In genomic region chrX:151710457-151710856, GRCh38 we compare ENCODE assay signal across 35 cellular contexts. TPM values are rescaled to one million over a fixed set of nuclear protein-coding genes. Genes with fewer than 3 reads are reported as not detected.
"Had no signal": no experiment of that assay in that cellular context is flagged by ENCODE, and none has a peak within 500 bp of the region (broad histone marks: within the 10 kb centered on the region; RNA-seq: fewer than 3 reads in every experiment).

No MANE protein-coding gene starts in this region.

- DNase-seq: islet precursor cell; left ventricle myocardium inferior; mesendoderm; naive thymus-derived CD4-positive, alpha-beta T cell; nephron progenitor cell; occipital lobe; right lobe of liver; stimulated activated CD4-positive, alpha-beta T cell treated with anti-CD3 and anti-CD28 coated beads, Interleukin-1b, Interleukin-23, amount 100 ng/mL, for 48 hours; stimulated activated CD4-positive, alpha-beta T cell treated with anti-CD3 and anti-CD28 coated beads, Interleukin-2, amount 100 ng/mL, for 48 hours; stimulated activated CD4-positive, alpha-beta T cell treated with anti-CD3 and anti-CD28 coated beads, Interleukin-4, amount 100 ng/mL, for 4 hours; stimulated activated CD8-positive, alpha-beta memory T cell treated with anti-CD3 and anti-CD28 coated beads, Interleukin-4, amount 100 ng/mL, for 48 hours; stimulated activated naive CD4-positive, alpha-beta T cell treated with Interleukin-2 at 50 U/mL for 16 hours; stimulated activated naive CD8-positive, alpha-beta T cell treated with anti-CD3 and anti-CD28 coated beads, Interleukin-15, amount 100 ng/mL, for 72 hours; substantia nigra; uterus had no signal

- H3K27ac ChIP-seq: left ventricle myocardium inferior, neural progenitor cell, neutrophil, parathyroid adenoma, right atrium auricular region, right lobe of liver, tibial nerve, uterus had no signal

- H2AFZ ChIP-seq: neural progenitor cell, parathyroid adenoma had no signal

- H3K79me2 ChIP-seq: parathyroid adenoma had no signal

- H3K4me3 ChIP-seq: left ventricle myocardium inferior, lung, neural progenitor cell, right atrium auricular region, right lobe of liver, smooth muscle cell, tibial nerve, uterus had no signal

- H3K9me3 ChIP-seq: left ventricle myocardium inferior, neutrophil, right atrium auricular region, right lobe of liver, tibial nerve, uterus had no signal

- H3K9ac ChIP-seq: neural progenitor cell, parathyroid adenoma had no signal

- H3K4me1 ChIP-seq: left ventricle myocardium inferior, neural progenitor cell, parathyroid adenoma, right atrium auricular region, right lobe of liver, tibial nerve, uterus had no signal

- H3K4me2 ChIP-seq: neural progenitor cell, smooth muscle cell had no signal

- H3K36me3 ChIP-seq: left ventricle myocardium inferior, neural progenitor cell, neutrophil, right atrium auricular region, right lobe of liver, tibial nerve, uterus had no signal

- H3K27me3 ChIP-seq: neural progenitor cell, neutrophil, right atrium auricular region, right lobe of liver, tibial nerve, uterus had no signal

- ATAC-seq: naive thymus-derived CD4-positive, alpha-beta T cell; right lobe of liver; stimulated activated memory B cell treated with anti-CD40 and anti-IgM and Interleukin-4, amounts not matched to agents 10 μg/mL and 1 μg/mL and 100 μg/mL, for 72 hours; stimulated activated naive CD8-positive, alpha-beta T cell treated with anti-CD3 and anti-CD28 coated beads, Interleukin-15, amount 100 ng/mL, for 72 hours had no signal

RNA-seq across cellular contexts. Expression of gene FATE1, which starts 5.4 kb away (rescaled TPM):
- total RNA-seq: kidney epithelial cell; left ventricle myocardium inferior; mesothelial cell of epicardium; mononuclear cell; myocyte; naive thymus-derived CD4-positive, alpha-beta T cell; occipital lobe; osteocyte; progenitor cell of endocrine pancreas; pulmonary artery endothelial cell; renal cortical epithelial cell; right atrium auricular region; right lobe of liver; smooth muscle cell; temporal lobe; tibial nerve; ureter; uterus had no signal
- polyA plus RNA-seq: naive thymus-derived CD4-positive, alpha-beta T cell; smooth muscle cell had no signal

RNA-seq across cellular contexts. Expression of gene PRRG3, which starts 15.2 kb away (rescaled TPM):
- total RNA-seq: mononuclear cell; myocyte; naive thymus-derived CD4-positive, alpha-beta T cell; osteocyte; pulmonary artery endothelial cell; renal cortical epithelial cell had no signal
- polyA plus RNA-seq: naive thymus-derived CD4-positive, alpha-beta T cell had no signal

RNA-seq across cellular contexts. Expression of gene CNGA2, which starts 24.1 kb away (rescaled TPM):
- total RNA-seq: kidney epithelial cell; left ventricle myocardium inferior; lower leg skin; lung; mesothelial cell of epicardium; mononuclear cell; myocyte; naive thymus-derived CD4-positive, alpha-beta T cell; occipital lobe; osteocyte; progenitor cell of endocrine pancreas; pulmonary artery endothelial cell; renal cortical epithelial cell; right atrium auricular region; right lobe of liver; skeletal muscle tissue; smooth muscle cell; temporal lobe; tibial nerve; ureter; uterus had no signal
- polyA plus RNA-seq: lung; naive thymus-derived CD4-positive, alpha-beta T cell; smooth muscle cell had no signal
